ENCODE assay signal across 1 cellular context in the genomic region with DNA sequence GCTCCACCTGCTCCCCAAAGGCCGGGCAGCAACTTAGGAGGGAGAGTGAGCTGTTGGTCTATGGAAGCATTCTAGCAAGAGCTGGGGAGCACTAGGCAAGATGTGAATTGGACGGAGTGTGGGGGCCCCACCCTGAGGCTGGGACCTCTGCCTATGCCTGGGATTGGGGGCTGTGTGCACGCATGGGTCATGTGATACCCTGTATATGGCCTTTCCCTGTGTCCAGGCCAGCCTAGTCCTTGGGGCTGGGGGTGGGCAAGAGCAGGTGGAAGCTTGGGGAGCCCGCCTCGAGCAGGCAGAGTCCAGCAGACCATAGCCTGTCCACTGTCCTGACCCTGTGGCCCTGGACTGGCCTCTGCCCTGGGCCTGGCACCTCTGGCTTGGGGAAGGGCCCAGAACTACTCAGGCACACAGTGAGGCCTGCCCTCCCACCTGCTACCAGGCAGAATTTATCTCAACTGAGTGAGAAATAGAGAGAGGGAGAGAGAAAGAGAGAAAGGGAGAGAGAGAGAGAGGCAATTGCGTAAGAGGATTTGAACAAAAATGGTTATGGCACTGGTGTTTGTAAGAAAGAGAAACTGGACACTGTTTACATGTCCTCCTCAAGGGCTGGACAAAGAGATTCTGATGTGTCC.
TF ChIP-seq lines count a peak whose summit lies in the region.

No MANE protein-coding gene starts in this region.

TF ChIP-seq in HepG2, 621 proteins besides CTCF, POLR2A, EP300 and RAD21 (continued from another document and continues in another):
- TF ChIP-seq ZBTB44 (CRISPR knock-in tag; IDR thresholded peaks at IDR 0.05) (no peak), ZNF790 (CRISPR knock-in tag; IDR thresholded peaks at IDR 0.05; ENCODE audit: borderline replicate concordance) (no peak), SMARCE1 (IDR thresholded peaks at IDR 0.05; ENCODE audit: borderline replicate concordance) (no peak), ZNF563 (CRISPR knock-in tag; IDR thresholded peaks at IDR 0.05) (no peak), MED8 (CRISPR knock-in tag; IDR thresholded peaks at IDR 0.05; ENCODE audit: insufficient replicate concordance) (no peak), ZNF546 (CRISPR knock-in tag; conservative IDR thresholded peaks at IDR 0.05) (no peak), ZNF17 (CRISPR knock-in tag; IDR thresholded peaks at IDR 0.05) (no peak), SP2 (CRISPR knock-in tag; IDR thresholded peaks at IDR 0.05) (no peak), ZNF276 (CRISPR knock-in tag; IDR thresholded peaks at IDR 0.05; ENCODE audit: low read depth) (no peak), MEIS2 (CRISPR knock-in tag; IDR thresholded peaks at IDR 0.05) (no peak), THAP9 (CRISPR knock-in tag; IDR thresholded peaks at IDR 0.05; ENCODE audit: borderline replicate concordance) (no peak), ASH2L (IDR thresholded peaks at IDR 0.05; ENCODE audit: insufficient read length, low read depth, low read length) (no peak), STAT5B (CRISPR knock-in tag; IDR thresholded peaks at IDR 0.05) (no peak), DNMT1 (CRISPR knock-in tag; IDR thresholded peaks at IDR 0.05) (no peak), HNRNPK (IDR thresholded peaks at IDR 0.05; ENCODE audit: low read depth, low read length, poor library complexity, severe bottlenecking) (no peak), HOMEZ (CRISPR knock-in tag; IDR thresholded peaks at IDR 0.05; ENCODE audit: low read depth) (0 out of 2 replicates have a peak, but pooled peaks have one; percentile 27), ZNF703 (CRISPR knock-in tag; IDR thresholded peaks at IDR 0.05; ENCODE audit: borderline replicate concordance) (no peak), CEBPB (IDR thresholded peaks at IDR 0.05; ENCODE audit: borderline replicate concordance, low read depth, low read length) (peak; percentile 88), PPARG (CRISPR knock-in tag; conservative IDR thresholded peaks at IDR 0.05) (no peak; the same call in 1 of the 2 replicates), NPAS2 (CRISPR knock-in tag; IDR thresholded peaks at IDR 0.05; ENCODE audit: borderline replicate concordance) (no peak), SP140L (CRISPR knock-in tag; IDR thresholded peaks at IDR 0.05; ENCODE audit: borderline replicate concordance) (no peak), NFKB2 (CRISPR knock-in tag; IDR thresholded peaks at IDR 0.05; ENCODE audit: borderline replicate concordance) (no peak; the same call in 1 of the 2 replicates), ZNF720 (CRISPR knock-in tag; IDR thresholded peaks at IDR 0.05) (no peak), MIXL1 (CRISPR knock-in tag; IDR thresholded peaks at IDR 0.05) (no peak), ZBTB10 (CRISPR knock-in tag; IDR thresholded peaks at IDR 0.05; ENCODE audit: borderline replicate concordance) (peak; percentile 60; the same call in 1 of the 2 replicates), ZNF331 (CRISPR knock-in tag; IDR thresholded peaks at IDR 0.05) (no peak; the same call in 1 of the 2 replicates), PHF20 (CRISPR knock-in tag; IDR thresholded peaks at IDR 0.05) (no peak), NCOA2 (CRISPR knock-in tag; IDR thresholded peaks at IDR 0.05) (peak; percentile 18; the same call in 1 of the 2 replicates), THYN1 (CRISPR knock-in tag; IDR thresholded peaks at IDR 0.05; ENCODE audit: borderline replicate concordance, low read depth) (no peak), ZNF33A (CRISPR knock-in tag; IDR thresholded peaks at IDR 0.05; ENCODE audit: borderline replicate concordance) (no peak), ADNP (CRISPR knock-in tag; IDR thresholded peaks at IDR 0.05) (no peak), ZNF335 (CRISPR knock-in tag; IDR thresholded peaks at IDR 0.05) (no peak), ZNF367 (CRISPR knock-in tag; IDR thresholded peaks at IDR 0.05; ENCODE audit: borderline replicate concordance) (no peak), ZNF605 (CRISPR knock-in tag; IDR thresholded peaks at IDR 0.05) (no peak), TOE1 (CRISPR knock-in tag; IDR thresholded peaks at IDR 0.05) (no peak), ZNF44 (CRISPR knock-in tag; IDR thresholded peaks at IDR 0.05) (0 out of 2 replicates have a peak, but pooled peaks have one; percentile 53), KAT8 (CRISPR knock-in tag; IDR thresholded peaks at IDR 0.05) (peak; percentile 59; the same call in 1 of the 2 replicates), PAX8 (CRISPR knock-in tag; IDR thresholded peaks at IDR 0.05; ENCODE audit: borderline replicate concordance) (no peak), MXI1 (IDR thresholded peaks at IDR 0.05; ENCODE audit: borderline replicate concordance, low read depth, low read length) (0 out of 3 replicates have a peak, but pooled peaks have one; percentile 33)
- TF ChIP-seq, protein P1, sequence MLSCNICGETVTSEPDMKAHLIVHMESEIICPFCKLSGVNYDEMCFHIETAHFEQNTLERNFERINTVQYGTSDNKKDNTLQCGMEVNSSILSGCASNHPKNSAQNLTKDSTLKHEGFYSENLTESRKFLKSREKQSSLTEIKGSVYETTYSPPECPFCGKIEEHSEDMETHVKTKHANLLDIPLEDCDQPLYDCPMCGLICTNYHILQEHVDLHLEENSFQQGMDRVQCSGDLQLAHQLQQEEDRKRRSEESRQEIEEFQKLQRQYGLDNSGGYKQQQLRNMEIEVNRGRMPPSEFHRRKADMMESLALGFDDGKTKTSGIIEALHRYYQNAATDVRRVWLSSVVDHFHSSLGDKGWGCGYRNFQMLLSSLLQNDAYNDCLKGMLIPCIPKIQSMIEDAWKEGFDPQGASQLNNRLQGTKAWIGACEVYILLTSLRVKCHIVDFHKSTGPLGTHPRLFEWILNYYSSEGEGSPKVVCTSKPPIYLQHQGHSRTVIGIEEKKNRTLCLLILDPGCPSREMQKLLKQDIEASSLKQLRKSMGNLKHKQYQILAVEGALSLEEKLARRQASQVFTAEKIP (CRISPR knock-in tag; IDR thresholded peaks at IDR 0.05; ENCODE audit: borderline replicate concordance), result no peak
- TF ChIP-seq, protein P2, sequence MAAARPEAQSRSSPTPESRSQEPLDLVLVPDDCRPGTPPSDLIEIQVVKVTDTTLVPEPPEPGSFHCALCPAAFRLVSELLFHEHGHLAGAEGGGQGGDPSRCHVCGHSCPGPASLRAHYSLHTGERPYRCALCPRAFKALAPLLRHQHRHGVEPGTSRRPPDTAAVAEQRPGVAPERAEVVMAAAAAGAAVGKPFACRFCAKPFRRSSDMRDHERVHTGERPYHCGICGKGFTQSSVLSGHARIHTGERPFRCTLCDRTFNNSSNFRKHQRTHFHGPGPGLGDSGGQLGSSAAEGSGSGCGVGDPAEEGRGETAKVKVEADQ (CRISPR knock-in tag; IDR thresholded peaks at IDR 0.05; ENCODE audit: borderline replicate concordance), result no peak
- TF ChIP-seq, protein P3, sequence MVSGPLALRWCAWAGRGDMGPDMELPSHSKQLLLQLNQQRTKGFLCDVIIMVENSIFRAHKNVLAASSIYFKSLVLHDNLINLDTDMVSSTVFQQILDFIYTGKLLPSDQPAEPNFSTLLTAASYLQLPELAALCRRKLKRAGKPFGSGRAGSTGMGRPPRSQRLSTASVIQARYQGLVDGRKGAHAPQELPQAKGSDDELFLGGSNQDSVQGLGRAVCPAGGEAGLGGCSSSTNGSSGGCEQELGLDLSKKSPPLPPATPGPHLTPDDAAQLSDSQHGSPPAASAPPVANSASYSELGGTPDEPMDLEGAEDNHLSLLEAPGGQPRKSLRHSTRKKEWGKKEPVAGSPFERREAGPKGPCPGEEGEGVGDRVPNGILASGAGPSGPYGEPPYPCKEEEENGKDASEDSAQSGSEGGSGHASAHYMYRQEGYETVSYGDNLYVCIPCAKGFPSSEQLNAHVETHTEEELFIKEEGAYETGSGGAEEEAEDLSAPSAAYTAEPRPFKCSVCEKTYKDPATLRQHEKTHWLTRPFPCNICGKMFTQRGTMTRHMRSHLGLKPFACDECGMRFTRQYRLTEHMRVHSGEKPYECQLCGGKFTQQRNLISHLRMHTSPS (CRISPR knock-in tag; IDR thresholded peaks at IDR 0.05; ENCODE audit: low read depth), result peak; percentile 73
- TF ChIP-seq, protein P4, sequence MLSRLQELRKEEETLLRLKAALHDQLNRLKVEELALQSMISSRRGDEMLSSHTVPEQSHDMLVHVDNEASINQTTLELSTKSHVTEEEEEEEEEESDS (CRISPR knock-in tag; IDR thresholded peaks at IDR 0.05; ENCODE audit: borderline replicate concordance), result no peak
- TF ChIP-seq, protein P5, sequence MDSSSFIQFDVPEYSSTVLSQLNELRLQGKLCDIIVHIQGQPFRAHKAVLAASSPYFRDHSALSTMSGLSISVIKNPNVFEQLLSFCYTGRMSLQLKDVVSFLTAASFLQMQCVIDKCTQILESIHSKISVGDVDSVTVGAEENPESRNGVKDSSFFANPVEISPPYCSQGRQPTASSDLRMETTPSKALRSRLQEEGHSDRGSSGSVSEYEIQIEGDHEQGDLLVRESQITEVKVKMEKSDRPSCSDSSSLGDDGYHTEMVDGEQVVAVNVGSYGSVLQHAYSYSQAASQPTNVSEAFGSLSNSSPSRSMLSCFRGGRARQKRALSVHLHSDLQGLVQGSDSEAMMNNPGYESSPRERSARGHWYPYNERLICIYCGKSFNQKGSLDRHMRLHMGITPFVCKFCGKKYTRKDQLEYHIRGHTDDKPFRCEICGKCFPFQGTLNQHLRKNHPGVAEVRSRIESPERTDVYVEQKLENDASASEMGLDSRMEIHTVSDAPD (CRISPR knock-in tag; IDR thresholded peaks at IDR 0.05), result no peak
